Comparison of ENCODE assay signal across 2 cellular contexts in the genomic region with DNA sequence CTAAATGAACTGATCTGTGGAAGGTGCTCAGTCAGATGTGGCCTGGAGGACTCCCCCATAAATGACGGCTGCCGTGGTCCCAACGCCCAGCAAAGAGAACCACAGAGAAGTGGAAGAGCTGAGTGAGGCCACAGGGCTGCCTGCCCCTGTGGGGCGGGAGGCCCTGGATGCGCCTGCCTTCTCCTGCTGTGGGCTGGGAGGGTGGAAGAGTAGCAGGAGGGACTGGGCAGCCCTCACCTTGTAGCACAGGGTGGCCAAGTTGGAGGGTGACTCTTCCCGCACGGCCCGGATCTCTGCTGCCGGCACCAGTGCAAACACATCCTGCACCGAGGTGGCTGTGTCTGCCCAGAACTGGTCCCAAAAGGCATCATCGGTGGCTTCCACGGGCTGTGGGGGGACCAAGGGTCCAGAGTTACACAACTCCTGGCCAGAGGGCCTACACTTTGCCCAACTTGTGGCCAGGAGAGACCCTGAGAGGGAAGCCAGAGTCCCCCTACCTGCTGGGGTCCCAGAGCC.
TF ChIP-seq lines count a peak whose summit lies in the region.

No MANE protein-coding gene starts in this region.

TF ChIP-seq in SK-N-SH, 30 proteins besides CTCF, POLR2A, EP300 and RAD21 (continued from another document):
- TF ChIP-seq, protein P1, sequence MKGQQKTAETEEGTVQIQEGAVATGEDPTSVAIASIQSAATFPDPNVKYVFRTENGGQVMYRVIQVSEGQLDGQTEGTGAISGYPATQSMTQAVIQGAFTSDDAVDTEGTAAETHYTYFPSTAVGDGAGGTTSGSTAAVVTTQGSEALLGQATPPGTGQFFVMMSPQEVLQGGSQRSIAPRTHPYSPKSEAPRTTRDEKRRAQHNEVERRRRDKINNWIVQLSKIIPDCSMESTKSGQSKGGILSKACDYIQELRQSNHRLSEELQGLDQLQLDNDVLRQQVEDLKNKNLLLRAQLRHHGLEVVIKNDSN (IDR thresholded peaks at IDR 0.05; ENCODE audit: borderline replicate concordance, low read depth): no peak
- TF ChIP-seq GATA2 (CRISPR knock-in tag; IDR thresholded peaks at IDR 0.05): no peak
- no peak for TF ChIP-seq TAF1 (IDR thresholded peaks at IDR 0.05; ENCODE audit: borderline replicate concordance, low read depth, low read length)
- no peak for TF ChIP-seq GABPA (IDR thresholded peaks at IDR 0.05; ENCODE audit: low read depth)

TF ChIP-seq in SK-N-SH treated with all-trans-retinoic acid at 6 μM for 48 hours, 23 proteins besides CTCF, POLR2A, EP300 and RAD21 (continued from another document):
- TF ChIP-seq, protein P2, sequence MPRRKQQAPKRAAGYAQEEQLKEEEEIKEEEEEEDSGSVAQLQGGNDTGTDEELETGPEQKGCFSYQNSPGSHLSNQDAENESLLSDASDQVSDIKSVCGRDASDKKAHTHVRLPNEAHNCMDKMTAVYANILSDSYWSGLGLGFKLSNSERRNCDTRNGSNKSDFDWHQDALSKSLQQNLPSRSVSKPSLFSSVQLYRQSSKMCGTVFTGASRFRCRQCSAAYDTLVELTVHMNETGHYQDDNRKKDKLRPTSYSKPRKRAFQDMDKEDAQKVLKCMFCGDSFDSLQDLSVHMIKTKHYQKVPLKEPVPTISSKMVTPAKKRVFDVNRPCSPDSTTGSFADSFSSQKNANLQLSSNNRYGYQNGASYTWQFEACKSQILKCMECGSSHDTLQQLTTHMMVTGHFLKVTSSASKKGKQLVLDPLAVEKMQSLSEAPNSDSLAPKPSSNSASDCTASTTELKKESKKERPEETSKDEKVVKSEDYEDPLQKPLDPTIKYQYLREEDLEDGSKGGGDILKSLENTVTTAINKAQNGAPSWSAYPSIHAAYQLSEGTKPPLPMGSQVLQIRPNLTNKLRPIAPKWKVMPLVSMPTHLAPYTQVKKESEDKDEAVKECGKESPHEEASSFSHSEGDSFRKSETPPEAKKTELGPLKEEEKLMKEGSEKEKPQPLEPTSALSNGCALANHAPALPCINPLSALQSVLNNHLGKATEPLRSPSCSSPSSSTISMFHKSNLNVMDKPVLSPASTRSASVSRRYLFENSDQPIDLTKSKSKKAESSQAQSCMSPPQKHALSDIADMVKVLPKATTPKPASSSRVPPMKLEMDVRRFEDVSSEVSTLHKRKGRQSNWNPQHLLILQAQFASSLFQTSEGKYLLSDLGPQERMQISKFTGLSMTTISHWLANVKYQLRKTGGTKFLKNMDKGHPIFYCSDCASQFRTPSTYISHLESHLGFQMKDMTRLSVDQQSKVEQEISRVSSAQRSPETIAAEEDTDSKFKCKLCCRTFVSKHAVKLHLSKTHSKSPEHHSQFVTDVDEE (CRISPR knock-in tag; IDR thresholded peaks at IDR 0.05): no peak
- no peak for TF ChIP-seq SNAI2 (CRISPR knock-in tag; IDR thresholded peaks at IDR 0.05)
- TF ChIP-seq ZC3H10 (CRISPR knock-in tag; IDR thresholded peaks at IDR 0.05): no peak
- no peak for TF ChIP-seq TOX (CRISPR knock-in tag; IDR thresholded peaks at IDR 0.05; ENCODE audit: borderline replicate concordance)
- no peak for TF ChIP-seq TCF4 (CRISPR knock-in tag; IDR thresholded peaks at IDR 0.05; ENCODE audit: borderline replicate concordance)
- TF ChIP-seq, protein P3, sequence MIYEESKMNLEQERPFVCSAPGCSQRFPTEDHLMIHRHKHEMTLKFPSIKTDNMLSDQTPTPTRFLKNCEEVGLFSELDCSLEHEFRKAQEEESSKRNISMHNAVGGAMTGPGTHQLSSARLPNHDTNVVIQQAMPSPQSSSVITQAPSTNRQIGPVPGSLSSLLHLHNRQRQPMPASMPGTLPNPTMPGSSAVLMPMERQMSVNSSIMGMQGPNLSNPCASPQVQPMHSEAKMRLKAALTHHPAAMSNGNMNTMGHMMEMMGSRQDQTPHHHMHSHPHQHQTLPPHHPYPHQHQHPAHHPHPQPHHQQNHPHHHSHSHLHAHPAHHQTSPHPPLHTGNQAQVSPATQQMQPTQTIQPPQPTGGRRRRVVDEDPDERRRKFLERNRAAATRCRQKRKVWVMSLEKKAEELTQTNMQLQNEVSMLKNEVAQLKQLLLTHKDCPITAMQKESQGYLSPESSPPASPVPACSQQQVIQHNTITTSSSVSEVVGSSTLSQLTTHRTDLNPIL (CRISPR knock-in tag; IDR thresholded peaks at IDR 0.05; ENCODE audit: low read depth): no peak
- no peak for TF ChIP-seq ZNF565 (CRISPR knock-in tag; conservative IDR thresholded peaks at IDR 0.05; ENCODE audit: low read depth)
- no peak for TF ChIP-seq ESRRG (CRISPR knock-in tag; IDR thresholded peaks at IDR 0.05)
- TF ChIP-seq, protein P4, sequence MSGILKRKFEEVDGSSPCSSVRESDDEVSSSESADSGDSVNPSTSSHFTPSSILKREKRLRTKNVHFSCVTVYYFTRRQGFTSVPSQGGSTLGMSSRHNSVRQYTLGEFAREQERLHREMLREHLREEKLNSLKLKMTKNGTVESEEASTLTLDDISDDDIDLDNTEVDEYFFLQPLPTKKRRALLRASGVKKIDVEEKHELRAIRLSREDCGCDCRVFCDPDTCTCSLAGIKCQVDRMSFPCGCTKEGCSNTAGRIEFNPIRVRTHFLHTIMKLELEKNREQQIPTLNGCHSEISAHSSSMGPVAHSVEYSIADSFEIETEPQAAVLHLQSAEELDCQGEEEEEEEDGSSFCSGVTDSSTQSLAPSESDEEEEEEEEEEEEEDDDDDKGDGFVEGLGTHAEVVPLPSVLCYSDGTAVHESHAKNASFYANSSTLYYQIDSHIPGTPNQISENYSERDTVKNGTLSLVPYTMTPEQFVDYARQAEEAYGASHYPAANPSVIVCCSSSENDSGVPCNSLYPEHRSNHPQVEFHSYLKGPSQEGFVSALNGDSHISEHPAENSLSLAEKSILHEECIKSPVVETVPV (CRISPR knock-in tag; IDR thresholded peaks at IDR 0.05): no peak
- TF ChIP-seq CSDC2 (CRISPR knock-in tag; IDR thresholded peaks at IDR 0.05): no peak
- no peak for TF ChIP-seq ARNTL (CRISPR knock-in tag; IDR thresholded peaks at IDR 0.05; ENCODE audit: borderline replicate concordance, low read depth)
- TF ChIP-seq RARB (CRISPR knock-in tag; IDR thresholded peaks at IDR 0.05): no peak
- no peak for TF ChIP-seq ZFP3 (CRISPR knock-in tag; IDR thresholded peaks at IDR 0.05)
- no peak for TF ChIP-seq BACH2 (CRISPR knock-in tag; IDR thresholded peaks at IDR 0.05; ENCODE audit: borderline replicate concordance)
- TF ChIP-seq ISL1 (CRISPR knock-in tag; IDR thresholded peaks at IDR 0.05): no peak
- no peak for TF ChIP-seq ZNF70 (CRISPR knock-in tag; IDR thresholded peaks at IDR 0.05)
